Comparison of ENCODE assay signal across 1 cellular context in the genomic region with DNA sequence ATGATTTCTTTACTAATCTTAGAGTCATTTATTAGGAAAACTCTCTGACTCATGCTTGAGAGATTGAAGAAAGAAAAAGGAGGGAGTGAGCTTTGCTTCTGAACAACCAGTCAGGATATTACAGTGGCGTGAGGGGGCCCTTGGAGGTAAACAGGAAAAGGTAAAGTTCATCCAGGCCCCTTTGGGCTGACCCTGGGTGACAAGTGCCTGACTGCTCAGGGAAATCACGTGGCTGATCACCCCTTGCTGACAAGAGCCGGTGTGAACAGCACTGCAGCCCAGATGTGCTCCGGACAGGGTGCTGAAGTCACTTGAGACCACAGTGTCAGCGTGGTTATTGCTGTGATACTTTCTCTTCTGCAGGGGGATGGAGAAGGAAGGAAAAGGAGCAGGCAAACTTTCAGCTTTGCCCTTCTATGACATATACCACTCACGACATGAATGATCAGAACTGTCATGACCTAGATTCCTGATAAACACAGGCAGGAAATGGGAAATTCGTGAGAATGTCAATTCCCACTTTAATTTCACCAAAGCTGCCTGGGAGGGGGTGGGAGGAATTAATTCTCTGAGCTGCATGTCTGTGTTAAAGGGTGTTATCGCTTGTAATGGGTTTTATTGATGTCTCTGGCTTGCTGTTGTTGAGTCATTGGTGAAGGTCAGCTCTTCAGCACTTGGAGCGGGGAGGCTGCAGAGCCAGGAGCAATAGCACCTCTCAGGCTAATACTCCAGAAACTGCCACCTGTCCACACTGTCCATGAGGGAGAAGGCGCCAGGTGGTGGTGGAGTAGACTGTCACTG.
TF ChIP-seq lines count a peak whose summit lies in the region.

No MANE protein-coding gene starts in this region.

TF ChIP-seq in HepG2, 621 proteins besides CTCF, POLR2A, EP300 and RAD21 (continued from another document and continues in another):
- TF ChIP-seq, protein P1, sequence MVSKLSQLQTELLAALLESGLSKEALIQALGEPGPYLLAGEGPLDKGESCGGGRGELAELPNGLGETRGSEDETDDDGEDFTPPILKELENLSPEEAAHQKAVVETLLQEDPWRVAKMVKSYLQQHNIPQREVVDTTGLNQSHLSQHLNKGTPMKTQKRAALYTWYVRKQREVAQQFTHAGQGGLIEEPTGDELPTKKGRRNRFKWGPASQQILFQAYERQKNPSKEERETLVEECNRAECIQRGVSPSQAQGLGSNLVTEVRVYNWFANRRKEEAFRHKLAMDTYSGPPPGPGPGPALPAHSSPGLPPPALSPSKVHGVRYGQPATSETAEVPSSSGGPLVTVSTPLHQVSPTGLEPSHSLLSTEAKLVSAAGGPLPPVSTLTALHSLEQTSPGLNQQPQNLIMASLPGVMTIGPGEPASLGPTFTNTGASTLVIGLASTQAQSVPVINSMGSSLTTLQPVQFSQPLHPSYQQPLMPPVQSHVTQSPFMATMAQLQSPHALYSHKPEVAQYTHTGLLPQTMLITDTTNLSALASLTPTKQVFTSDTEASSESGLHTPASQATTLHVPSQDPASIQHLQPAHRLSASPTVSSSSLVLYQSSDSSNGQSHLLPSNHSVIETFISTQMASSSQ (IDR thresholded peaks at IDR 0.05; ENCODE audit: low read depth) = 0 out of 2 replicates have a peak, but pooled peaks have one; percentile 34
- TF ChIP-seq, protein P1 (CRISPR knock-in tag; IDR thresholded peaks at IDR 0.05; ENCODE audit: borderline replicate concordance) = no peak; the same call in 1 of the 2 replicates
- TF ChIP-seq ZNF331 (CRISPR knock-in tag; IDR thresholded peaks at IDR 0.05) = peak; percentile 76
- TF ChIP-seq, protein P2, sequence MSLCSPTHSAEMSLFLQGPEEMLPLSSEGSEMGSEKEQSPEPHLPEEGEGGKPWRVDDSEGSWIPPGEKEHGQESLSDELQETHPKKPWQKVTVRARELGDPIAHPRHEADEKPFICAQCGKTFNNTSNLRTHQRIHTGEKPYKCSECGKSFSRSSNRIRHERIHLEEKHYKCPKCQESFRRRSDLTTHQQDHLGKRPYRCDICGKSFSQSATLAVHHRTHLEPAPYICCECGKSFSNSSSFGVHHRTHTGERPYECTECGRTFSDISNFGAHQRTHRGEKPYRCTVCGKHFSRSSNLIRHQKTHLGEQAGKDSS (CRISPR knock-in tag; IDR thresholded peaks at IDR 0.05; ENCODE audit: borderline replicate concordance, low read depth) = peak; percentile 86; the same call in 1 of the 2 replicates
- TF ChIP-seq POGZ (CRISPR knock-in tag; IDR thresholded peaks at IDR 0.05) = peak; percentile 96
- TF ChIP-seq CHCHD3 (CRISPR knock-in tag; IDR thresholded peaks at IDR 0.05) = no peak
- no peak for TF ChIP-seq SMC3 (IDR thresholded peaks at IDR 0.05; ENCODE audit: low read length)
- TF ChIP-seq MTA1 (CRISPR knock-in tag; IDR thresholded peaks at IDR 0.05; ENCODE audit: borderline replicate concordance) = peak; percentile 62; the same call in 1 of the 2 replicates
- TF ChIP-seq, protein P3, sequence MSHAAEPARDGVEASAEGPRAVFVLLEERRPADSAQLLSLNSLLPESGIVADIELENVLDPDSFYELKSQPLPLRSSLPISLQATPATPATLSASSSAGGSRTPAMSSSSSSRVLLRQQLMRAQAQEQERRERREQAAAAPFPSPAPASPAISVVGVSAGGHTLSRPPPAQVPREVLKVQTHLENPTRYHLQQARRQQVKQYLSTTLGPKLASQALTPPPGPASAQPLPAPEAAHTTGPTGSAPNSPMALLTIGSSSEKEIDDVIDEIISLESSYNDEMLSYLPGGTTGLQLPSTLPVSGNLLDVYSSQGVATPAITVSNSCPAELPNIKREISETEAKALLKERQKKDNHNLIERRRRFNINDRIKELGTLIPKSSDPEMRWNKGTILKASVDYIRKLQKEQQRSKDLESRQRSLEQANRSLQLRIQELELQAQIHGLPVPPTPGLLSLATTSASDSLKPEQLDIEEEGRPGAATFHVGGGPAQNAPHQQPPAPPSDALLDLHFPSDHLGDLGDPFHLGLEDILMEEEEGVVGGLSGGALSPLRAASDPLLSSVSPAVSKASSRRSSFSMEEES (CRISPR knock-in tag; IDR thresholded peaks at IDR 0.05) = peak; percentile 96
- TF ChIP-seq, protein P4, sequence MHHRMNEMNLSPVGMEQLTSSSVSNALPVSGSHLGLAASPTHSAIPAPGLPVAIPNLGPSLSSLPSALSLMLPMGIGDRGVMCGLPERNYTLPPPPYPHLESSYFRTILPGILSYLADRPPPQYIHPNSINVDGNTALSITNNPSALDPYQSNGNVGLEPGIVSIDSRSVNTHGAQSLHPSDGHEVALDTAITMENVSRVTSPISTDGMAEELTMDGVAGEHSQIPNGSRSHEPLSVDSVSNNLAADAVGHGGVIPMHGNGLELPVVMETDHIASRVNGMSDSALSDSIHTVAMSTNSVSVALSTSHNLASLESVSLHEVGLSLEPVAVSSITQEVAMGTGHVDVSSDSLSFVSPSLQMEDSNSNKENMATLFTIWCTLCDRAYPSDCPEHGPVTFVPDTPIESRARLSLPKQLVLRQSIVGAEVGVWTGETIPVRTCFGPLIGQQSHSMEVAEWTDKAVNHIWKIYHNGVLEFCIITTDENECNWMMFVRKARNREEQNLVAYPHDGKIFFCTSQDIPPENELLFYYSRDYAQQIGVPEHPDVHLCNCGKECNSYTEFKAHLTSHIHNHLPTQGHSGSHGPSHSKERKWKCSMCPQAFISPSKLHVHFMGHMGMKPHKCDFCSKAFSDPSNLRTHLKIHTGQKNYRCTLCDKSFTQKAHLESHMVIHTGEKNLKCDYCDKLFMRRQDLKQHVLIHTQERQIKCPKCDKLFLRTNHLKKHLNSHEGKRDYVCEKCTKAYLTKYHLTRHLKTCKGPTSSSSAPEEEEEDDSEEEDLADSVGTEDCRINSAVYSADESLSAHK (CRISPR knock-in tag; IDR thresholded peaks at IDR 0.05; ENCODE audit: borderline replicate concordance) = no peak
- TF ChIP-seq TGIF2 (CRISPR knock-in tag; IDR thresholded peaks at IDR 0.05) = 0 out of 2 replicates have a peak, but pooled peaks have one; percentile 70
- peak; percentile 82; the same call in 1 of the 2 replicates for TF ChIP-seq ZNF788 (CRISPR knock-in tag; IDR thresholded peaks at IDR 0.05; ENCODE audit: borderline replicate concordance)
- TF ChIP-seq, protein P5, sequence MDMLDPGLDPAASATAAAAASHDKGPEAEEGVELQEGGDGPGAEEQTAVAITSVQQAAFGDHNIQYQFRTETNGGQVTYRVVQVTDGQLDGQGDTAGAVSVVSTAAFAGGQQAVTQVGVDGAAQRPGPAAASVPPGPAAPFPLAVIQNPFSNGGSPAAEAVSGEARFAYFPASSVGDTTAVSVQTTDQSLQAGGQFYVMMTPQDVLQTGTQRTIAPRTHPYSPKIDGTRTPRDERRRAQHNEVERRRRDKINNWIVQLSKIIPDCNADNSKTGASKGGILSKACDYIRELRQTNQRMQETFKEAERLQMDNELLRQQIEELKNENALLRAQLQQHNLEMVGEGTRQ (IDR thresholded peaks at IDR 0.05; ENCODE audit: low read depth, low read length) = peak; percentile 38
- TF ChIP-seq, protein P5 (CRISPR knock-in tag; IDR thresholded peaks at IDR 0.05; ENCODE audit: borderline replicate concordance) = peak; percentile 84; the same call in 1 of the 2 replicates
- TF ChIP-seq SOX5 (CRISPR knock-in tag; IDR thresholded peaks at IDR 0.05; ENCODE audit: borderline replicate concordance) = peak; percentile 87
- peak; percentile 85; the same call in 1 of the 2 replicates for TF ChIP-seq RXRB (CRISPR knock-in tag; IDR thresholded peaks at IDR 0.05; ENCODE audit: borderline replicate concordance)
- no peak for TF ChIP-seq JUNB (CRISPR knock-in tag; IDR thresholded peaks at IDR 0.05; ENCODE audit: borderline replicate concordance)
- TF ChIP-seq, protein P6, sequence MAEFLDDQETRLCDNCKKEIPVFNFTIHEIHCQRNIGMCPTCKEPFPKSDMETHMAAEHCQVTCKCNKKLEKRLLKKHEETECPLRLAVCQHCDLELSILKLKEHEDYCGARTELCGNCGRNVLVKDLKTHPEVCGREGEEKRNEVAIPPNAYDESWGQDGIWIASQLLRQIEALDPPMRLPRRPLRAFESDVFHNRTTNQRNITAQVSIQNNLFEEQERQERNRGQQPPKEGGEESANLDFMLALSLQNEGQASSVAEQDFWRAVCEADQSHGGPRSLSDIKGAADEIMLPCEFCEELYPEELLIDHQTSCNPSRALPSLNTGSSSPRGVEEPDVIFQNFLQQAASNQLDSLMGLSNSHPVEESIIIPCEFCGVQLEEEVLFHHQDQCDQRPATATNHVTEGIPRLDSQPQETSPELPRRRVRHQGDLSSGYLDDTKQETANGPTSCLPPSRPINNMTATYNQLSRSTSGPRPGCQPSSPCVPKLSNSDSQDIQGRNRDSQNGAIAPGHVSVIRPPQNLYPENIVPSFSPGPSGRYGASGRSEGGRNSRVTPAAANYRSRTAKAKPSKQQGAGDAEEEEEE (CRISPR knock-in tag; IDR thresholded peaks at IDR 0.05; ENCODE audit: borderline replicate concordance) = no peak
- peak; percentile 44; the same call in 1 of the 2 replicates for TF ChIP-seq POLR2AphosphoS5 (IDR thresholded peaks at IDR 0.05; ENCODE audit: low read depth, low read length)
- TF ChIP-seq SMAD9 (CRISPR knock-in tag; IDR thresholded peaks at IDR 0.05) = no peak
- TF ChIP-seq, protein P7, sequence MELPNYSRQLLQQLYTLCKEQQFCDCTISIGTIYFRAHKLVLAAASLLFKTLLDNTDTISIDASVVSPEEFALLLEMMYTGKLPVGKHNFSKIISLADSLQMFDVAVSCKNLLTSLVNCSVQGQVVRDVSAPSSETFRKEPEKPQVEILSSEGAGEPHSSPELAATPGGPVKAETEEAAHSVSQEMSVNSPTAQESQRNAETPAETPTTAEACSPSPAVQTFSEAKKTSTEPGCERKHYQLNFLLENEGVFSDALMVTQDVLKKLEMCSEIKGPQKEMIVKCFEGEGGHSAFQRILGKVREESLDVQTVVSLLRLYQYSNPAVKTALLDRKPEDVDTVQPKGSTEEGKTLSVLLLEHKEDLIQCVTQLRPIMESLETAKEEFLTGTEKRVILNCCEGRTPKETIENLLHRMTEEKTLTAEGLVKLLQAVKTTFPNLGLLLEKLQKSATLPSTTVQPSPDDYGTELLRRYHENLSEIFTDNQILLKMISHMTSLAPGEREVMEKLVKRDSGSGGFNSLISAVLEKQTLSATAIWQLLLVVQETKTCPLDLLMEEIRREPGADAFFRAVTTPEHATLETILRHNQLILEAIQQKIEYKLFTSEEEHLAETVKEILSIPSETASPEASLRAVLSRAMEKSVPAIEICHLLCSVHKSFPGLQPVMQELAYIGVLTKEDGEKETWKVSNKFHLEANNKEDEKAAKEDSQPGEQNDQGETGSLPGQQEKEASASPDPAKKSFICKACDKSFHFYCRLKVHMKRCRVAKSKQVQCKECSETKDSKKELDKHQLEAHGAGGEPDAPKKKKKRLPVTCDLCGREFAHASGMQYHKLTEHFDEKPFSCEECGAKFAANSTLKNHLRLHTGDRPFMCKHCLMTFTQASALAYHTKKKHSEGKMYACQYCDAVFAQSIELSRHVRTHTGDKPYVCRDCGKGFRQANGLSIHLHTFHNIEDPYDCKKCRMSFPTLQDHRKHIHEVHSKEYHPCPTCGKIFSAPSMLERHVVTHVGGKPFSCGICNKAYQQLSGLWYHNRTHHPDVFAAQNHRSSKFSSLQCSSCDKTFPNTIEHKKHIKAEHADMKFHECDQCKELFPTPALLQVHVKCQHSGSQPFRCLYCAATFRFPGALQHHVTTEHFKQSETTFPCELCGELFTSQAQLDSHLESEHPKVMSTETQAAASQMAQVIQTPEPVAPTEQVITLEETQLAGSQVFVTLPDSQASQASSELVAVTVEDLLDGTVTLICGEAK (IDR thresholded peaks at IDR 0.05) = no peak
- TF ChIP-seq, protein P7 (CRISPR knock-in tag; IDR thresholded peaks at IDR 0.05) = peak; percentile 70; the same call in 1 of the 2 replicates
- peak; percentile 85 for TF ChIP-seq ZSCAN21 (CRISPR knock-in tag; IDR thresholded peaks at IDR 0.05; ENCODE audit: borderline replicate concordance)
- no peak for TF ChIP-seq ZBTB21 (CRISPR knock-in tag; IDR thresholded peaks at IDR 0.05)
- TF ChIP-seq BCL6 (CRISPR knock-in tag; IDR thresholded peaks at IDR 0.05) = peak; percentile 48; the same call in 1 of the 2 replicates
- peak; percentile 74 for TF ChIP-seq ZNF263 (CRISPR knock-in tag; IDR thresholded peaks at IDR 0.05)
- TF ChIP-seq ZNF766 (CRISPR knock-in tag; IDR thresholded peaks at IDR 0.05; ENCODE audit: borderline replicate concordance) = peak; percentile 78; the same call in 1 of the 2 replicates
- TF ChIP-seq ZNF563 (CRISPR knock-in tag; IDR thresholded peaks at IDR 0.05) = 0 out of 2 replicates have a peak, but pooled peaks have one; percentile 62
